ENCODE assay signal across 1 cellular context in the genomic region with DNA sequence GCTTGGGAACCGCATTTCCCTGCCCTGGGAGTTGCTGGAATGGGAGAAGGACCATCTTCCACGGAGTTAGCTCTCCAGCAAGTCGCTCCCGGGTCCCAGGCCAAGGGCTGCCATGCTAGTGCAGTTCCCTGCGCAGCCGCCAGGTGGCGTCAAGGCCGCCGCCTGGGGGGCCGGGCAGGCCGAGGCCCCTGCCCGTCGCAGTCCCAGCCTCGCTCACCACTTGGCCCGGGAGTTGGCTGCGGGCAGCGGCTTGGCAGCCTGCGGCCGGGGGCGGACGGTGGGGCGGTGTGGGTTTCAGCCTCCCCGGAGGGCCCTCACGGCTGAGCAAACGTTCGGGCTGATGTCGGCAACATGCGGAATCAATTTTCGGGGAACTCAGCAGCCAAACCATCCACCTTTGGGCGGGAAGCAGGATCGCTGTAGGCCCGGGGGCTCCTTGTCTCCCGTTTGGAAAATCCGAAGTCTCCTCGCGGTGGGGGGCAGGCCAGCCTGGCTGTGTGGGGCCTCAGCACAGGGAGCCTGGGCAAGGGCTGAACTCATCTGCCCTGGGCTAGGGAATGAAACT.
TF ChIP-seq lines count a peak whose summit lies in the region.

No MANE protein-coding gene starts in this region.

TF ChIP-seq in HepG2, 621 proteins besides CTCF, POLR2A, EP300 and RAD21 (continued from another document):
- TF ChIP-seq, protein P1, sequence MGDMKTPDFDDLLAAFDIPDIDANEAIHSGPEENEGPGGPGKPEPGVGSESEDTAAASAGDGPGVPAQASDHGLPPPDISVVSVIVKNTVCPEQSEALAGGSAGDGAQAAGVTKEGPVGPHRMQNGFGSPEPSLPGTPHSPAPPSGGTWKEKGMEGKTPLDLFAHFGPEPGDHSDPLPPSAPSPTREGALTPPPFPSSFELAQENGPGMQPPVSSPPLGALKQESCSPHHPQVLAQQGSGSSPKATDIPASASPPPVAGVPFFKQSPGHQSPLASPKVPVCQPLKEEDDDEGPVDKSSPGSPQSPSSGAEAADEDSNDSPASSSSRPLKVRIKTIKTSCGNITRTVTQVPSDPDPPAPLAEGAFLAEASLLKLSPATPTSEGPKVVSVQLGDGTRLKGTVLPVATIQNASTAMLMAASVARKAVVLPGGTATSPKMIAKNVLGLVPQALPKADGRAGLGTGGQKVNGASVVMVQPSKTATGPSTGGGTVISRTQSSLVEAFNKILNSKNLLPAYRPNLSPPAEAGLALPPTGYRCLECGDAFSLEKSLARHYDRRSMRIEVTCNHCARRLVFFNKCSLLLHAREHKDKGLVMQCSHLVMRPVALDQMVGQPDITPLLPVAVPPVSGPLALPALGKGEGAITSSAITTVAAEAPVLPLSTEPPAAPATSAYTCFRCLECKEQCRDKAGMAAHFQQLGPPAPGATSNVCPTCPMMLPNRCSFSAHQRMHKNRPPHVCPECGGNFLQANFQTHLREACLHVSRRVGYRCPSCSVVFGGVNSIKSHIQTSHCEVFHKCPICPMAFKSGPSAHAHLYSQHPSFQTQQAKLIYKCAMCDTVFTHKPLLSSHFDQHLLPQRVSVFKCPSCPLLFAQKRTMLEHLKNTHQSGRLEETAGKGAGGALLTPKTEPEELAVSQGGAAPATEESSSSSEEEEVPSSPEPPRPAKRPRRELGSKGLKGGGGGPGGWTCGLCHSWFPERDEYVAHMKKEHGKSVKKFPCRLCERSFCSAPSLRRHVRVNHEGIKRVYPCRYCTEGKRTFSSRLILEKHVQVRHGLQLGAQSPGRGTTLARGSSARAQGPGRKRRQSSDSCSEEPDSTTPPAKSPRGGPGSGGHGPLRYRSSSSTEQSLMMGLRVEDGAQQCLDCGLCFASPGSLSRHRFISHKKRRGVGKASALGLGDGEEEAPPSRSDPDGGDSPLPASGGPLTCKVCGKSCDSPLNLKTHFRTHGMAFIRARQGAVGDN (CRISPR knock-in tag; IDR thresholded peaks at IDR 0.05) = peak; percentile 37; the same call in 1 of the 2 replicates
- TF ChIP-seq ZSCAN21 (CRISPR knock-in tag; IDR thresholded peaks at IDR 0.05; ENCODE audit: borderline replicate concordance) (0 out of 2 replicates have a peak, but pooled peaks have one; percentile 44), U2AF2 (IDR thresholded peaks at IDR 0.05; ENCODE audit: low read depth, low read length) (no peak), ZNF768 (CRISPR knock-in tag; IDR thresholded peaks at IDR 0.05) (0 out of 2 replicates have a peak, but pooled peaks have one; percentile 24), NFKB2 (CRISPR knock-in tag; IDR thresholded peaks at IDR 0.05; ENCODE audit: borderline replicate concordance) (no peak), TAF1 (CRISPR knock-in tag; IDR thresholded peaks at IDR 0.05) (no peak), STAG1 (CRISPR knock-in tag; IDR thresholded peaks at IDR 0.05) (peak; percentile 70), GPN1 (CRISPR knock-in tag; IDR thresholded peaks at IDR 0.05; ENCODE audit: borderline replicate concordance) (no peak), CHCHD3 (CRISPR knock-in tag; IDR thresholded peaks at IDR 0.05) (no peak), SMC3 (IDR thresholded peaks at IDR 0.05; ENCODE audit: low read length) (peak; percentile 16; the same call in 1 of the 2 replicates), IRX3 (CRISPR knock-in tag; IDR thresholded peaks at IDR 0.05; ENCODE audit: borderline replicate concordance, low read depth) (no peak)
- TF ChIP-seq, protein P2, sequence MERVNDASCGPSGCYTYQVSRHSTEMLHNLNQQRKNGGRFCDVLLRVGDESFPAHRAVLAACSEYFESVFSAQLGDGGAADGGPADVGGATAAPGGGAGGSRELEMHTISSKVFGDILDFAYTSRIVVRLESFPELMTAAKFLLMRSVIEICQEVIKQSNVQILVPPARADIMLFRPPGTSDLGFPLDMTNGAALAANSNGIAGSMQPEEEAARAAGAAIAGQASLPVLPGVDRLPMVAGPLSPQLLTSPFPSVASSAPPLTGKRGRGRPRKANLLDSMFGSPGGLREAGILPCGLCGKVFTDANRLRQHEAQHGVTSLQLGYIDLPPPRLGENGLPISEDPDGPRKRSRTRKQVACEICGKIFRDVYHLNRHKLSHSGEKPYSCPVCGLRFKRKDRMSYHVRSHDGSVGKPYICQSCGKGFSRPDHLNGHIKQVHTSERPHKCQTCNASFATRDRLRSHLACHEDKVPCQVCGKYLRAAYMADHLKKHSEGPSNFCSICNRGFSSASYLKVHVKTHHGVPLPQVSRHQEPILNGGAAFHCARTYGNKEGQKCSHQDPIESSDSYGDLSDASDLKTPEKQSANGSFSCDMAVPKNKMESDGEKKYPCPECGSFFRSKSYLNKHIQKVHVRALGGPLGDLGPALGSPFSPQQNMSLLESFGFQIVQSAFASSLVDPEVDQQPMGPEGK (CRISPR knock-in tag; IDR thresholded peaks at IDR 0.05) = peak; percentile 88
- TF ChIP-seq, protein P3, sequence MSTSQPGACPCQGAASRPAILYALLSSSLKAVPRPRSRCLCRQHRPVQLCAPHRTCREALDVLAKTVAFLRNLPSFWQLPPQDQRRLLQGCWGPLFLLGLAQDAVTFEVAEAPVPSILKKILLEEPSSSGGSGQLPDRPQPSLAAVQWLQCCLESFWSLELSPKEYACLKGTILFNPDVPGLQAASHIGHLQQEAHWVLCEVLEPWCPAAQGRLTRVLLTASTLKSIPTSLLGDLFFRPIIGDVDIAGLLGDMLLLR (CRISPR knock-in tag; IDR thresholded peaks at IDR 0.05) = no peak
- TF ChIP-seq, protein P4, sequence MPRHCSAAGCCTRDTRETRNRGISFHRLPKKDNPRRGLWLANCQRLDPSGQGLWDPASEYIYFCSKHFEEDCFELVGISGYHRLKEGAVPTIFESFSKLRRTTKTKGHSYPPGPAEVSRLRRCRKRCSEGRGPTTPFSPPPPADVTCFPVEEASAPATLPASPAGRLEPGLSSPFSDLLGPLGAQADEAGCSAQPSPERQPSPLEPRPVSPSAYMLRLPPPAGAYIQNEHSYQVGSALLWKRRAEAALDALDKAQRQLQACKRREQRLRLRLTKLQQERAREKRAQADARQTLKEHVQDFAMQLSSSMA (CRISPR knock-in tag; IDR thresholded peaks at IDR 0.05) = no peak
- TF ChIP-seq, protein P5, sequence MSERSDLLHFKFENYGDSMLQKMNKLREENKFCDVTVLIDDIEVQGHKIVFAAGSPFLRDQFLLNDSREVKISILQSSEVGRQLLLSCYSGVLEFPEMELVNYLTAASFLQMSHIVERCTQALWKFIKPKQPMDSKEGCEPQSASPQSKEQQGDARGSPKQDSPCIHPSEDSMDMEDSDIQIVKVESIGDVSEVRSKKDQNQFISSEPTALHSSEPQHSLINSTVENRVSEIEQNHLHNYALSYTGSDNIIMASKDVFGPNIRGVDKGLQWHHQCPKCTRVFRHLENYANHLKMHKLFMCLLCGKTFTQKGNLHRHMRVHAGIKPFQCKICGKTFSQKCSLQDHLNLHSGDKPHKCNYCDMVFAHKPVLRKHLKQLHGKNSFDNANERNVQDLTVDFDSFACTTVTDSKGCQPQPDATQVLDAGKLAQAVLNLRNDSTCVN (CRISPR knock-in tag; IDR thresholded peaks at IDR 0.05; ENCODE audit: borderline replicate concordance) = no peak
- TF ChIP-seq, protein P6, sequence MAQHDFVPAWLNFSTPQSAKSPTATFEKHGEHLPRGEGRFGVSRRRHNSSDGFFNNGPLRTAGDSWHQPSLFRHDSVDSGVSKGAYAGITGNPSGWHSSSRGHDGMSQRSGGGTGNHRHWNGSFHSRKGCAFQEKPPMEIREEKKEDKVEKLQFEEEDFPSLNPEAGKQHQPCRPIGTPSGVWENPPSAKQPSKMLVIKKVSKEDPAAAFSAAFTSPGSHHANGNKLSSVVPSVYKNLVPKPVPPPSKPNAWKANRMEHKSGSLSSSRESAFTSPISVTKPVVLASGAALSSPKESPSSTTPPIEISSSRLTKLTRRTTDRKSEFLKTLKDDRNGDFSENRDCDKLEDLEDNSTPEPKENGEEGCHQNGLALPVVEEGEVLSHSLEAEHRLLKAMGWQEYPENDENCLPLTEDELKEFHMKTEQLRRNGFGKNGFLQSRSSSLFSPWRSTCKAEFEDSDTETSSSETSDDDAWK (CRISPR knock-in tag; IDR thresholded peaks at IDR 0.05) = no peak
